9 cellular contexts compared by ENCODE assay signal in the genomic region with DNA sequence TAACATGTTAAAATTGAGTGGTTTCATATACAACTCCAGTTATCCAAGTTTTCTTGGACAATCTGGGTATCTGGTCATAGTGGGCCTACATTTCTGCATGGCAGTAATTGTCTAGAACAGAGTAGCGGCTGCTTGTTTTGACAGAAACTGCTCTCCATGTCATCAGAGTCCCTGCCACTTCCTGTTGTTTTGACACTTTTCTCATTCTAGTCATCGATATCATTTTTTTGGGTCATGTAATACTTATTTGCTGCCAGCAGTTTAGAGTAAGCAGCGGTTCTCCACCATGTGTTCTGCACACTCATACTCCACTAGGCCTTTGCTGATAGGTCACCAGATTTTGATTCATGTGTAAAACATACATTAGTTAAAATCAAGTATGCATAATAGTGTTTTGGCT.
DNase-seq lines count a peak whose midpoint lies in the region; ATAC-seq and TF ChIP-seq lines count a peak whose summit lies in the region.
"Had no signal": no experiment of that assay in that cellular context is flagged by ENCODE, and none has a peak within 500 bp of the region (broad histone marks: within the 10 kb centered on the region; RNA-seq: fewer than 3 reads in every experiment).

No MANE protein-coding gene starts in this region.

- H3K36me3 ChIP-seq in DND-41 (ENCODE audit: insufficient read depth, low read length): no peaks in the 10 kb centered on the region
- H3K36me3 ChIP-seq in OCI-LY1 (ENCODE audit: insufficient read depth, low read length): no peaks in the 10 kb centered on the region
- H3K36me3 ChIP-seq: tibial nerve had no signal

- intact Hi-C loops in CD14-positive monocyte (cut with micrococcal nuclease): no loop called here

- no peaks in the 10 kb centered on the region for H3K27me3 Mint-ChIP-seq in effector memory CD8-positive, alpha-beta T cell
- H3K27me3 Mint-ChIP-seq in CD14-positive monocyte (ENCODE audit: low read depth in 3 of 3): no peaks in the 10 kb centered on the region

- H3K4me1 Mint-ChIP-seq in effector memory CD8-positive, alpha-beta T cell (ENCODE audit: low read depth in 2 of 2): peaks cover 50 to 59% of the 10 kb centered on the region in 2 donors
- H3K4me1 Mint-ChIP-seq in CD14-positive monocyte: peaks cover 7% of the 10 kb centered on the region

- no peaks in the 10 kb centered on the region for H3K27me3 ChIP-seq in DND-41 (ENCODE audit: insufficient read depth, low read length, poor library complexity)
- no peaks in the 10 kb centered on the region for H3K27me3 ChIP-seq in OCI-LY1 (ENCODE audit: insufficient read depth, low read length)
- H3K27me3 ChIP-seq: tibial nerve had no signal

- H4K20me1 ChIP-seq in DND-41 (ENCODE audit: insufficient read depth, low read length) (no peaks in the 10 kb centered on the region), OCI-LY1 (ENCODE audit: insufficient read depth, low read length) (no peaks in the 10 kb centered on the region)

- H3K36me3 Mint-ChIP-seq in effector memory CD8-positive, alpha-beta T cell (ENCODE audit: insufficient read depth): peaks cover 36% of the 10 kb centered on the region
- H3K36me3 Mint-ChIP-seq in CD14-positive monocyte: peaks cover 0 to 5% of the 10 kb centered on the region in 2 donors

- H3K9me3 ChIP-seq in DND-41 (ENCODE audit: insufficient read depth, low read length, severe bottlenecking) (no peaks in the 10 kb centered on the region), OCI-LY1 (ENCODE audit: low read length) (no peaks in the 10 kb centered on the region)
- H3K9me3 ChIP-seq: tibial nerve had no signal

- H3K4me2 ChIP-seq in DND-41 (ENCODE audit: insufficient read depth, low read length) (no peak overlapping the region), OCI-LY1 (ENCODE audit: low read length) (peak overlapping the region; percentile 16; the same call in 1 of the 2 replicates)

- H3K4me3 Mint-ChIP-seq in effector memory CD8-positive, alpha-beta T cell: peak overlapping the region; percentile 38 to 64
- H3K4me3 Mint-ChIP-seq in CD14-positive monocyte: no peak overlapping the region

- peak; percentile 45; the same call in 2 of the 3 replicates for ATAC-seq in DND-41 (ENCODE audit: insufficient read depth, low read depth)
- ATAC-seq in effector memory CD8-positive, alpha-beta T cell (replicated peaks): peak; percentile 71

- no peak overlapping the region for H3K27ac Mint-ChIP-seq in effector memory CD8-positive, alpha-beta T cell
- H3K27ac Mint-ChIP-seq in CD14-positive monocyte: peak overlapping the region in 1 of 7 donors; percentile 51

- peaks cover 32% of the 10 kb centered on the region for H3K4me1 ChIP-seq in DND-41 (ENCODE audit: insufficient read depth, low read length)
- H3K4me1 ChIP-seq in OCI-LY1 (ENCODE audit: insufficient read depth, low read length, severe bottlenecking): peaks cover 46% of the 10 kb centered on the region

- H3F3A ChIP-seq in OCI-LY1 (ENCODE audit: insufficient read depth, low read length): no peaks in the 10 kb centered on the region

- DNase-seq in DND-41: no peak
- DNase-seq in GM20000 (ENCODE audit: low spot score): peak; percentile 18
- peak; percentile 56 to 57 (median 57) for DNase-seq in effector memory CD8-positive, alpha-beta T cell
- no peak for DNase-seq in GM19238 (ENCODE audit: insufficient read length, low spot score)
- DNase-seq in DMS153 treated with DMSO at 0.1 percent for 48 hours (lab: John Stamatoyannopoulos, UW; ENCODE audit: unreplicated experiment): no peak
- no peak for DNase-seq in CD14-positive monocyte (ENCODE audit: low spot score)
- DNase-seq in NCI-H524 treated with DMSO at 0.1 percent for 48 hours (lab: John Stamatoyannopoulos, UW): no peak

- H3K4me3 ChIP-seq in DND-41 (ENCODE audit: low read depth in 1 of 2, low read length in 2 of 2) (no peak overlapping the region), OCI-LY1 (ENCODE audit: low read depth, low read length, poor library complexity, severe bottlenecking) (no peak overlapping the region)
- H3K4me3 ChIP-seq: tibial nerve had no signal

- H3K27ac ChIP-seq in DND-41 (ENCODE audit: low read length) (peak overlapping the region; percentile 43; the same call in 1 of the 2 replicates), OCI-LY1 (ENCODE audit: low read depth, low read length, poor library complexity, severe bottlenecking) (peak overlapping the region; percentile 35)

- TF ChIP-seq CTCF in DND-41 (IDR thresholded peaks at IDR 0.05; ENCODE audit: borderline replicate concordance, extremely low read depth, low read length, poor library complexity, severe bottlenecking) (no peak), GM20000 (IDR thresholded peaks at IDR 0.05; ENCODE audit: extremely low read depth, missing control alignments) (no peak), OCI-LY1 (IDR thresholded peaks at IDR 0.05; ENCODE audit: low read length) (no peak), CD14-positive monocyte (IDR thresholded peaks at IDR 0.05) (no peak)

- no peaks in the 10 kb centered on the region for H3K9me2 ChIP-seq in OCI-LY1 (ENCODE audit: low read depth, low read length)

- H3K9me3 Mint-ChIP-seq in effector memory CD8-positive, alpha-beta T cell: no peaks in the 10 kb centered on the region
- peaks cover 0 to 9% (median under 1%) of the 10 kb centered on the region in 7 donors for H3K9me3 Mint-ChIP-seq in CD14-positive monocyte

- H2AFZ ChIP-seq in DND-41 (ENCODE audit: low read depth, low read length) (no peak overlapping the region), OCI-LY1 (ENCODE audit: low read length) (no peak overlapping the region)

- H3K9ac ChIP-seq in DND-41 (ENCODE audit: low read depth, low read length): no peak overlapping the region
- no peak overlapping the region for H3K9ac ChIP-seq in OCI-LY1 (ENCODE audit: low read length)

- H3K79me2 ChIP-seq in DND-41 (ENCODE audit: insufficient read depth, low read length) (no peaks in the 10 kb centered on the region), OCI-LY1 (ENCODE audit: insufficient read depth, low read length) (no peaks in the 10 kb centered on the region)

Comparison
In these comparisons a context has a peak if more than half of its experiments do, and no peak if none do; other contexts are left out.
1. DNase-seq: peak in GM20000 (single experiment) and effector memory CD8-positive, alpha-beta T cell (3 of 3); none in DND-41 (single experiment), GM19238 (single experiment), DMS153 treated with DMSO at 0.1 percent for 48 hours (single experiment), CD14-positive monocyte (single experiment) and NCI-H524 treated with DMSO at 0.1 percent for 48 hours (single experiment).
2. H3K4me3 Mint-ChIP-seq: peak in effector memory CD8-positive, alpha-beta T cell (2 of 2); none in CD14-positive monocyte (0 of 2).